13 cellular contexts compared by ENCODE assay signal in genomic region chr18:36519358-36519757, GRCh38.
DNase-seq lines count a peak whose midpoint lies in the region; ATAC-seq lines count a peak whose summit lies in the region.
"Had no signal": no experiment of that assay in that cellular context is flagged by ENCODE, and none has a peak within 500 bp of the region (broad histone marks: within the 10 kb centered on the region; RNA-seq: fewer than 3 reads in every experiment).

No MANE protein-coding gene starts in this region.

- intact Hi-C loops in activated CD4-positive, alpha-beta T cell treated with anti-CD3 and anti-CD28 coated beads, Interleukin-2, amount 10 ng/mL, durations not matched to agents 24 days and 14 days (cut with micrococcal nuclease) = no loop called here

- H3K9me3 Mint-ChIP-seq in activated CD4-positive, alpha-beta T cell treated with anti-CD3 and anti-CD28 coated beads, Interleukin-2, amount 10 ng/mL, durations not matched to agents 24 days and 14 days = no peaks in the 10 kb centered on the region

- ATAC-seq in GM18909 (IDR thresholded peaks at IDR 0.05; ENCODE audit: poor library complexity, unreplicated experiment) = peak; percentile 47

- no peaks in the 10 kb centered on the region for H3K4me1 Mint-ChIP-seq in activated CD4-positive, alpha-beta T cell treated with anti-CD3 and anti-CD28 coated beads, Interleukin-2, amount 10 ng/mL, durations not matched to agents 24 days and 14 days
- H3K4me1 Mint-ChIP-seq: B cell had no signal

- peak; percentile 66 for DNase-seq in AG08395 (ENCODE audit: low spot score)
- DNase-seq in LHCN-M2 (ENCODE audit: low read depth) = peak; percentile 83
- DNase-seq in fibroblast of peridontal ligament (ENCODE audit: extremely low read depth) = peak; percentile 47
- DNase-seq in occipital lobe (lab: John Stamatoyannopoulos, UW) = no peak
- no peak for DNase-seq in activated CD4-positive, alpha-beta T cell treated with anti-CD3 and anti-CD28 coated beads, Interleukin-2, amount 50 U/mL, for 1 hour
- no peak for DNase-seq in 8988T
- no peak for DNase-seq in activated CD4-positive, alpha-beta T cell treated with anti-CD3 and anti-CD28 coated beads, Interleukin-2, amount 10 ng/mL, durations not matched to agents 24 days and 14 days
- DNase-seq: activated gamma-delta T cell, colonic mucosa, kidney glomerular epithelial cell, NCI-H1417 had no signal

- H3K4me3 Mint-ChIP-seq in activated CD4-positive, alpha-beta T cell treated with anti-CD3 and anti-CD28 coated beads, Interleukin-2, amount 10 ng/mL, durations not matched to agents 24 days and 14 days = no peak overlapping the region
- H3K4me3 Mint-ChIP-seq: B cell had no signal

- H3K27me3 Mint-ChIP-seq in activated CD4-positive, alpha-beta T cell treated with anti-CD3 and anti-CD28 coated beads, Interleukin-2, amount 10 ng/mL, durations not matched to agents 24 days and 14 days = peaks cover 2% of the 10 kb centered on the region

- no peaks in the 10 kb centered on the region for H3K36me3 Mint-ChIP-seq in activated CD4-positive, alpha-beta T cell treated with anti-CD3 and anti-CD28 coated beads, Interleukin-2, amount 10 ng/mL, durations not matched to agents 24 days and 14 days (ENCODE audit: low read depth)

- H3K27ac Mint-ChIP-seq in activated CD4-positive, alpha-beta T cell treated with anti-CD3 and anti-CD28 coated beads, Interleukin-2, amount 10 ng/mL, durations not matched to agents 24 days and 14 days = no peak overlapping the region
- H3K27ac Mint-ChIP-seq: B cell had no signal

Comparison
In these comparisons a context has a peak if more than half of its experiments do, and no peak if none do; other contexts are left out.
1. DNase-seq: peak in AG08395 (single experiment), LHCN-M2 (single experiment) and fibroblast of peridontal ligament (single experiment); none in occipital lobe (single experiment), activated CD4-positive, alpha-beta T cell treated with anti-CD3 and anti-CD28 coated beads, Interleukin-2, amount 50 U/mL, for 1 hour (single experiment), 8988T (single experiment) and activated CD4-positive, alpha-beta T cell treated with anti-CD3 and anti-CD28 coated beads, Interleukin-2, amount 10 ng/mL, durations not matched to agents 24 days and 14 days (single experiment).